Comparison of ENCODE assay signal across 8 cellular contexts in genomic region chr3:40524571-40525285, GRCh38. TPM values are rescaled to one million over a fixed set of nuclear protein-coding genes. Genes with fewer than 3 reads are reported as not detected.
DNase-seq lines count a peak whose midpoint lies in the region; ATAC-seq and TF ChIP-seq lines count a peak whose summit lies in the region.

ZNF621 (plus strand) TSS chr3:40524960; CDS start chr3:40525841, 881 bp downstream.

- H3K4me1 ChIP-seq in OCI-LY1 (ENCODE audit: insufficient read depth, low read length, severe bottlenecking) (peaks cover 24% of the 10 kb centered on the region), mucosa of descending colon (ENCODE audit: low read depth) (peaks cover 4% of the 10 kb centered on the region)

- no peaks in the 10 kb centered on the region for H3K27me3 ChIP-seq in OCI-LY1 (ENCODE audit: insufficient read depth, low read length)

- in situ Hi-C loops in Caki2 (cut with HindIII; ENCODE audit: low pct_unique_long_range_greater_than_20kb, low sequenced_read_pairs): no loop called here

- H3K4me2 ChIP-seq in OCI-LY1 (ENCODE audit: low read length): peak within 1 kb of the TSS; percentile 99

- H3K27ac ChIP-seq in OCI-LY1 (ENCODE audit: low read depth, low read length, poor library complexity, severe bottlenecking): peak within 1 kb of the TSS; percentile 39

- peak within 1 kb of the TSS; percentile 97 for H2AFZ ChIP-seq in OCI-LY1 (ENCODE audit: low read length)

- intact Hi-C loops in mucosa of descending colon (cut with DNase I, micrococcal nuclease): no loop called here

- no peaks in the 10 kb centered on the region for H3F3A ChIP-seq in OCI-LY1 (ENCODE audit: insufficient read depth, low read length)

- H3K4me3 ChIP-seq in OCI-LY1 (ENCODE audit: low read depth, low read length, poor library complexity, severe bottlenecking): peak within 1 kb of the TSS; percentile 99
- H3K4me3 ChIP-seq in epithelial cell of esophagus (ENCODE audit: low read length): peak within 1 kb of the TSS; percentile 76
- H3K4me3 ChIP-seq in mucosa of descending colon: peak within 1 kb of the TSS; percentile 75

- no peaks in the 10 kb centered on the region for H4K20me1 ChIP-seq in OCI-LY1 (ENCODE audit: insufficient read depth, low read length)

- H3K79me2 ChIP-seq in OCI-LY1 (ENCODE audit: insufficient read depth, low read length): no peaks in the 10 kb centered on the region

- TF ChIP-seq CTCF in OCI-LY1 (IDR thresholded peaks at IDR 0.05; ENCODE audit: low read length) (no peak), epithelial cell of esophagus (IDR thresholded peaks at IDR 0.05; ENCODE audit: insufficient read depth, low read depth, low read length, missing control alignments) (peak; percentile 5), mucosa of descending colon (IDR thresholded peaks at IDR 0.05) (no peak)

- peak; percentile 80 for DNase-seq in Caki2 (ENCODE audit: low read depth)
- DNase-seq in HPDE6-E6E7 (ENCODE audit: extremely low spot score): peak; percentile 46
- peak; percentile 69 for DNase-seq in activated T-cell treated with anti-CD3 and anti-CD28 coated beads for 1 hour (ENCODE audit: low read depth)
- peak; percentile 85 for DNase-seq in epithelial cell of esophagus (ENCODE audit: low read depth)
- peak; percentile 94 to 96 (median 94) for DNase-seq in mucosa of descending colon
- DNase-seq in stimulated activated CD8-positive, alpha-beta memory T cell treated with anti-CD3 and anti-CD28 coated beads, Interleukin-4, amount 100 ng/mL, for 24 hours (ENCODE audit: low read depth): peak; percentile 83

- no peaks in the 10 kb centered on the region for H3K9me2 ChIP-seq in OCI-LY1 (ENCODE audit: low read depth, low read length)

- H3K36me3 ChIP-seq in OCI-LY1 (ENCODE audit: insufficient read depth, low read length) (peaks cover 28% of the 10 kb centered on the region), mucosa of descending colon (ENCODE audit: low read depth) (no peaks in the 10 kb centered on the region)

- ATAC-seq in GM19467 (IDR thresholded peaks at IDR 0.05; ENCODE audit: unreplicated experiment): peak; percentile 99
- peak; percentile 100 for ATAC-seq in mucosa of descending colon

- peak within 1 kb of the TSS; percentile 99 for H3K9ac ChIP-seq in OCI-LY1 (ENCODE audit: low read length)

- H3K9me3 ChIP-seq in OCI-LY1 (ENCODE audit: low read length) (no peaks in the 10 kb centered on the region), mucosa of descending colon (no peaks in the 10 kb centered on the region)

RNA-seq across cellular contexts. Expression of gene ZNF621, which starts in this region (rescaled TPM):
- total RNA-seq in Caki2 (2014; rRNA removed; shearing (Covaris generic); ENCODE audit: low replicate concordance): 1.5 and 6.9 TPM in 2 replicates
- total RNA-seq in mucosa of descending colon: 10 to 100 TPM; 16.6 to 21.9 (median 18.6) TPM

Comparison
In these comparisons a context has a peak if more than half of its experiments do, and no peak if none do; other contexts are left out.
1. Peak in every context shown above with its lines: DNase-seq, ATAC-seq, H3K4me3 ChIP-seq and H3K27ac ChIP-seq.